Comparison of ENCODE assay signal across 1 cellular context in the genomic region with DNA sequence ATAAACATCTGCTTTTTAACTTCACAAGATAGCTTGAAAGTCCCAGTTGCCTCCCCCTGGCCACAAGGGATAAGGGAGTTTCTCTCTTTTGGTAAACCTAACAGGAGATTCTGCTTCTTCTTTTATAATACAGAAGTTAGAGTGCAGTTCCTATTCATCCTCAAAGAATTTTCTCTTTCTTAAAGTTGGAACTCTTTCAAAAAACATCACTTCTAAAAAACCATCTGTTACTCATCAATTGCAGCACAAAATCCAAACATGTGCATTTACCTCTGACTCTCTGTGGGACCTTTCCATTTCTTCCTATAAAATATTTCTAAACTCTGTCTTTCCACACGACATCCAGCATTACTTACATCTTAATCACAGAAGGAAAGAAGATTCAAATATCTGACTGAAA.
TF ChIP-seq lines count a peak whose summit lies in the region.

No MANE protein-coding gene starts in this region.

TF ChIP-seq in HepG2, 621 proteins besides CTCF, POLR2A, EP300 and RAD21 (continued from another document):
- TF ChIP-seq, protein P1, sequence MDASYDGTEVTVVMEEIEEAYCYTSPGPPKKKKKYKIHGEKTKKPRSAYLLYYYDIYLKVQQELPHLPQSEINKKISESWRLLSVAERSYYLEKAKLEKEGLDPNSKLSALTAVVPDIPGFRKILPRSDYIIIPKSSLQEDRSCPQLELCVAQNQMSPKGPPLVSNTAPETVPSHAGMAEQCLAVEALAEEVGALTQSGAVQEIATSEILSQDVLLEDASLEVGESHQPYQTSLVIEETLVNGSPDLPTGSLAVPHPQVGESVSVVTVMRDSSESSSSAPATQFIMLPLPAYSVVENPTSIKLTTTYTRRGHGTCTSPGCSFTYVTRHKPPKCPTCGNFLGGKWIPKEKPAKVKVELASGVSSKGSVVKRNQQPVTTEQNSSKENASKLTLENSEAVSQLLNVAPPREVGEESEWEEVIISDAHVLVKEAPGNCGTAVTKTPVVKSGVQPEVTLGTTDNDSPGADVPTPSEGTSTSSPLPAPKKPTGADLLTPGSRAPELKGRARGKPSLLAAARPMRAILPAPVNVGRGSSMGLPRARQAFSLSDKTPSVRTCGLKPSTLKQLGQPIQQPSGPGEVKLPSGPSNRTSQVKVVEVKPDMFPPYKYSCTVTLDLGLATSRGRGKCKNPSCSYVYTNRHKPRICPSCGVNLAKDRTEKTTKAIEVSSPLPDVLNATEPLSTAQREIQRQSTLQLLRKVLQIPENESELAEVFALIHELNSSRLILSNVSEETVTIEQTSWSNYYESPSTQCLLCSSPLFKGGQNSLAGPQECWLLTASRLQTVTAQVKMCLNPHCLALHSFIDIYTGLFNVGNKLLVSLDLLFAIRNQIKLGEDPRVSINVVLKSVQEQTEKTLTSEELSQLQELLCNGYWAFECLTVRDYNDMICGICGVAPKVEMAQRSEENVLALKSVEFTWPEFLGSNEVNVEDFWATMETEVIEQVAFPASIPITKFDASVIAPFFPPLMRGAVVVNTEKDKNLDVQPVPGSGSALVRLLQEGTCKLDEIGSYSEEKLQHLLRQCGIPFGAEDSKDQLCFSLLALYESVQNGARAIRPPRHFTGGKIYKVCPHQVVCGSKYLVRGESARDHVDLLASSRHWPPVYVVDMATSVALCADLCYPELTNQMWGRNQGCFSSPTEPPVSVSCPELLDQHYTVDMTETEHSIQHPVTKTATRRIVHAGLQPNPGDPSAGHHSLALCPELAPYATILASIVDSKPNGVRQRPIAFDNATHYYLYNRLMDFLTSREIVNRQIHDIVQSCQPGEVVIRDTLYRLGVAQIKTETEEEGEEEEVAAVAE (CRISPR knock-in tag; IDR thresholded peaks at IDR 0.05; ENCODE audit: borderline replicate concordance), result no peak
- TF ChIP-seq GLI4 (CRISPR knock-in tag; IDR thresholded peaks at IDR 0.05; ENCODE audit: borderline replicate concordance) (no peak), ZKSCAN8 (CRISPR knock-in tag; IDR thresholded peaks at IDR 0.05; ENCODE audit: borderline replicate concordance) (no peak), ZSCAN31 (CRISPR knock-in tag; IDR thresholded peaks at IDR 0.05; ENCODE audit: low read depth) (no peak), HES4 (CRISPR knock-in tag; IDR thresholded peaks at IDR 0.05; ENCODE audit: borderline replicate concordance) (no peak), FOXJ3 (CRISPR knock-in tag; IDR thresholded peaks at IDR 0.05; ENCODE audit: borderline replicate concordance) (no peak), KDM5A (IDR thresholded peaks at IDR 0.05; ENCODE audit: borderline replicate concordance, low read length) (no peak), RARG (CRISPR knock-in tag; IDR thresholded peaks at IDR 0.05; ENCODE audit: low read depth) (no peak), YY1 (IDR thresholded peaks at IDR 0.05; ENCODE audit: insufficient read depth, insufficient replicate concordance, low read depth, low read length) (no peak)
- TF ChIP-seq, protein P2, sequence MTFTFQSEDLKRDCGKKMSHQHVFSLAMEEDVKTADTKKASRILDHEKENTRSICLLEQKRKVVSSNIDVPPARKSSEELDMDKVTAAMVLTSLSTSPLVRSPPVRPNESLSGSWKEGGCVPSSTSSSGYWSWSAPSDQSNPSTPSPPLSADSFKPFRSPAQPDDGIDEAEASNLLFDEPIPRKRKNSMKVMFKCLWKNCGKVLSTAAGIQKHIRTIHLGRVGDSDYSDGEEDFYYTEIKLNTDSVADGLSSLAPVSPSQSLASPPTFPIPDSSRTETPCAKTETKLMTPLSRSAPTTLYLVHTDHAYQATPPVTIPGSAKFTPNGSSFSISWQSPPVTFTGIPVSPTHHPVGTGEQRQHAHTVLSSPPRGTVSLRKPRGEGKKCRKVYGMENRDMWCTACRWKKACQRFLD (CRISPR knock-in tag; IDR thresholded peaks at IDR 0.05; ENCODE audit: borderline replicate concordance), result no peak
